19 cellular contexts compared by ENCODE assay signal in genomic region chr1:6495041-6495441, GRCh38. TPM values are rescaled to one million over a fixed set of nuclear protein-coding genes. Genes with fewer than 3 reads are reported as not detected.
DNase-seq lines count a peak whose midpoint lies in the region; ATAC-seq and TF ChIP-seq lines count a peak whose summit lies in the region.
"Had no signal": no experiment of that assay in that cellular context is flagged by ENCODE, and none has a peak within 500 bp of the region (broad histone marks: within the 10 kb centered on the region; RNA-seq: fewer than 3 reads in every experiment).

No MANE protein-coding gene starts in this region.

- no TSS peak for BruUV-seq in Caco-2 (replicated peaks; lab: Mats Ljungman, UMichigan)

- H3K4me1 ChIP-seq in CD4-positive, CD25-positive, alpha-beta regulatory T cell (ENCODE audit: control insufficient read depth, insufficient read depth, low read length, poor library complexity, severe bottlenecking) = peaks cover 41% of the 10 kb centered on the region
- H3K4me1 ChIP-seq in Caco-2 (peaks cover 12% of the 10 kb centered on the region), gastrocnemius medialis (peaks cover 5 to 20% of the 10 kb centered on the region in 2 donors)
- H3K4me1 ChIP-seq: pancreas had no signal

- no peak for TF ChIP-seq POLR2A in gastrocnemius medialis (IDR thresholded peaks at IDR 0.05)

- POLR2A ChIA-PET in Caco-2 (lab: Charles Lee) = no interaction called here

- H3K4me3 Mint-ChIP-seq in CD4-positive, CD25-positive, alpha-beta regulatory T cell = peak overlapping the region in 1 of 4 donors; percentile 73
- no peak overlapping the region for H3K4me3 Mint-ChIP-seq in Caco-2 (ENCODE audit: unreplicated experiment)
- H3K4me3 Mint-ChIP-seq: activated naive CD8-positive, alpha-beta T cell treated with anti-CD3 and anti-CD28 coated beads, Interleukin-2, amount 50 U/mL, for 24 hours had no signal

- no peaks in the 10 kb centered on the region for H3K36me3 Mint-ChIP-seq in CD4-positive, CD25-positive, alpha-beta regulatory T cell
- H3K36me3 Mint-ChIP-seq in Caco-2 (ENCODE audit: insufficient read depth, unreplicated experiment) = no peaks in the 10 kb centered on the region

- intact Hi-C loops in dorsolateral prefrontal cortex (cut with DNase I) = no loop called here
- intact Hi-C loops in Caco-2 (cut with micrococcal nuclease; ENCODE audit: unreplicated experiment) = loop anchor here (10.0 kb wide), 1 partner anchor 110 kb away; the partner anchor contains the start of gene KLHL21
- intact Hi-C loops in gastrocnemius medialis (cut with DNase I; ENCODE audit: low total_unique reads) = no loop called here

- TF ChIP-seq CTCF in dorsolateral prefrontal cortex (IDR thresholded peaks at IDR 0.05 in 54 of 56, conservative IDR thresholded peaks at IDR 0.05 in 2 of 56; ENCODE audit: low read depth in 1 of 56, partially characterized antibody in 56 of 56) (no peak), Caco-2 (IDR thresholded peaks at IDR 0.05; ENCODE audit: insufficient read depth in 1 of 2, low read depth in 1 of 2, low read length in 1 of 2, severe bottlenecking in 1 of 2, unreplicated experiment in 1 of 2) (no peak), gastrocnemius medialis (IDR thresholded peaks at IDR 0.05 in 4 of 5, conservative IDR thresholded peaks at IDR 0.05 in 1 of 5) (no peak)

- H3K4me3 ChIP-seq in CD4-positive, CD25-positive, alpha-beta regulatory T cell (ENCODE audit: low read depth, low read length) = no peak overlapping the region
- H3K4me3 ChIP-seq in dorsolateral prefrontal cortex = peak overlapping the region in 31 of 59 donors; percentile 10 to 73 (median 64)
- H3K4me3 ChIP-seq in Caco-2 (ENCODE audit: low read depth, low read length) = no peak overlapping the region
- no peak overlapping the region for H3K4me3 ChIP-seq in gastrocnemius medialis
- H3K4me3 ChIP-seq: pancreas, SJCRH30, stomach had no signal

- in situ Hi-C loops in gastrocnemius medialis (cut with MboI; ENCODE audit: low sequenced_read_pairs in 4 of 4) = loop anchor here in 1 of 4 donors (25.0 kb wide), 1 partner anchor 142 kb away; no protein-coding TSS in a partner anchor

- H3K27ac ChIP-seq in CD4-positive, CD25-positive, alpha-beta regulatory T cell (ENCODE audit: insufficient read depth, low read length, poor library complexity, severe bottlenecking) = peak overlapping the region; percentile 5
- H3K27ac ChIP-seq in dorsolateral prefrontal cortex (peak overlapping the region in 43 of 59 donors; percentile 16 to 93 (median 71)), gastrocnemius medialis (no peak overlapping the region)
- H3K27ac ChIP-seq: pancreas, SJCRH30, stomach had no signal

- H3K27ac Mint-ChIP-seq in CD4-positive, CD25-positive, alpha-beta regulatory T cell = peak overlapping the region in 1 of 3 donors; percentile 76
- H3K27ac Mint-ChIP-seq in Caco-2 (ENCODE audit: unreplicated experiment) = no peak overlapping the region
- H3K27ac Mint-ChIP-seq: activated naive CD8-positive, alpha-beta T cell treated with anti-CD3 and anti-CD28 coated beads, Interleukin-2, amount 50 U/mL, for 24 hours; activated T-helper 1 cell treated with anti-CD3 and anti-CD28 coated beads, Interleukin-12 subunit alpha, Interleukin-12 subunit beta, Interleukin-2, Interleukin-4 antibody, amounts not matched to agents 30 ng/mL and 10 ng/mL and 1 ng/mL, durations not matched to agents 14 hours and 24 hours and 36 hours; CD14-positive monocyte had no signal

- H3K27me3 ChIP-seq in CD4-positive, CD25-positive, alpha-beta regulatory T cell (ENCODE audit: control insufficient read depth, insufficient read depth, low read length) = no peaks in the 10 kb centered on the region
- H3K27me3 ChIP-seq in dorsolateral prefrontal cortex = peaks cover 0 to 28% (median 0%) of the 10 kb centered on the region in 45 donors
- H3K27me3 ChIP-seq in Caco-2 (replicated peaks; ENCODE audit: control insufficient read depth, insufficient read depth, low read length) = no peaks in the 10 kb centered on the region
- peaks cover 3 to 23% (median 9%) of the 10 kb centered on the region in 3 donors for H3K27me3 ChIP-seq in gastrocnemius medialis
- H3K27me3 ChIP-seq: pancreas had no signal

- no peak for ATAC-seq in CD4-positive, CD25-positive, alpha-beta regulatory T cell (ENCODE audit: low read depth in 2 of 2)
- ATAC-seq in gastrocnemius medialis = no peak
- ATAC-seq: activated naive CD8-positive, alpha-beta T cell treated with anti-CD3 and anti-CD28 coated beads, Interleukin-2, amount 50 U/mL, for 24 hours; esophagus mucosa; pancreas had no signal

- CTCF ChIA-PET in Caco-2 (lab: Charles Lee) = no interaction called here

- H3K27me3 Mint-ChIP-seq in CD4-positive, CD25-positive, alpha-beta regulatory T cell = peaks cover 13% of the 10 kb centered on the region
- H3K27me3 Mint-ChIP-seq in Caco-2 (ENCODE audit: insufficient read depth, unreplicated experiment) = no peaks in the 10 kb centered on the region
- H3K27me3 Mint-ChIP-seq: activated naive CD8-positive, alpha-beta T cell treated with anti-CD3 and anti-CD28 coated beads, Interleukin-2, amount 50 U/mL, for 24 hours had no signal

- H3K4me1 Mint-ChIP-seq in CD4-positive, CD25-positive, alpha-beta regulatory T cell = peaks cover 0 to 49% (median 21%) of the 10 kb centered on the region in 4 donors
- H3K4me1 Mint-ChIP-seq in Caco-2 (ENCODE audit: low read depth, unreplicated experiment) = peaks cover 9% of the 10 kb centered on the region

- H3K9me3 ChIP-seq in CD4-positive, CD25-positive, alpha-beta regulatory T cell (ENCODE audit: control insufficient read depth in 2 of 2, low read length in 2 of 2) = no peaks in the 10 kb centered on the region
- no peaks in the 10 kb centered on the region for H3K9me3 ChIP-seq in Caco-2
- H3K9me3 ChIP-seq in gastrocnemius medialis = no peaks in the 10 kb centered on the region
- H3K9me3 ChIP-seq: pancreas, SJCRH30, stomach had no signal

- DNase-seq in Ammon's horn (ENCODE audit: low spot score) (peak; percentile 64), NCI-H2171 (lab: John Stamatoyannopoulos, UW) (peak; percentile 75), dorsolateral prefrontal cortex (peak in 5 of 10 donors; percentile 50 to 80 (median 70)), Caco-2 (no peak), 8988T (no peak), gastrocnemius medialis (no peak)
- no peak for DNase-seq in CD4-positive, CD25-positive, alpha-beta regulatory T cell
- DNase-seq: activated naive CD8-positive, alpha-beta T cell treated with anti-CD3 and anti-CD28 coated beads, Interleukin-2, amount 50 U/mL, for 24 hours; GF-D8; glutamatergic neuron; KG1; NCI-H2029; SJCRH30; stimulated activated CD4-positive, alpha-beta T cell treated with anti-CD3 and anti-CD28 coated beads, Interleukin-12 subunit alpha, Interleukin-12 subunit beta, amount 100 ng/mL, for 4 hours; stomach had no signal

- no peaks in the 10 kb centered on the region for H3K9me3 Mint-ChIP-seq in CD4-positive, CD25-positive, alpha-beta regulatory T cell
- H3K9me3 Mint-ChIP-seq in Caco-2 (ENCODE audit: unreplicated experiment) = no peaks in the 10 kb centered on the region
- H3K9me3 Mint-ChIP-seq: activated naive CD8-positive, alpha-beta T cell treated with anti-CD3 and anti-CD28 coated beads, Interleukin-2, amount 50 U/mL, for 24 hours; activated T-helper 1 cell treated with anti-CD3 and anti-CD28 coated beads, Interleukin-12 subunit alpha, Interleukin-12 subunit beta, Interleukin-2, Interleukin-4 antibody, amounts not matched to agents 30 ng/mL and 10 ng/mL and 1 ng/mL, durations not matched to agents 14 hours and 24 hours and 36 hours had no signal

- no peaks in the 10 kb centered on the region for H3K36me3 ChIP-seq in CD4-positive, CD25-positive, alpha-beta regulatory T cell (ENCODE audit: control insufficient read depth, insufficient read depth, low read length)
- H3K36me3 ChIP-seq in Caco-2 (ENCODE audit: control insufficient read depth, insufficient read depth, low read length) (no peaks in the 10 kb centered on the region), gastrocnemius medialis (no peaks in the 10 kb centered on the region)
- H3K36me3 ChIP-seq: pancreas, SJCRH30, stomach had no signal

RNA-seq across cellular contexts. Expression of gene PLEKHG5, which starts 3.6 kb away (rescaled TPM):
- total RNA-seq in CD4-positive, CD25-positive, alpha-beta regulatory T cell = 5.0 TPM
- polyA plus RNA-seq in CD4-positive, CD25-positive, alpha-beta regulatory T cell = 1 to 10 TPM in 1 of 4 donors, under 1 TPM in 2, not detected in 1; 0.65 to 1.0 (median 0.68) TPM
- total RNA-seq in dorsolateral prefrontal cortex (100 to 1,000 TPM in 1 of 120 experiments, 10 to 100 TPM in 119; 15.9 to 101 (median 58.6) TPM), Caco-2 (2022) (11.6 and 12.2 TPM in 2 replicates), gastrocnemius medialis (1 to 10 TPM; 1.2 to 2.3 (median 1.6) TPM)
- polyA plus RNA-seq: CD14-positive monocyte had no signal

RNA-seq across cellular contexts. Expression of gene TNFRSF25, which starts 29.1 kb away (rescaled TPM):
- total RNA-seq in CD4-positive, CD25-positive, alpha-beta regulatory T cell = 258 TPM
- 10 to 100 TPM; 23.3 to 32.8 (median 31.0) TPM for polyA plus RNA-seq in CD4-positive, CD25-positive, alpha-beta regulatory T cell
- total RNA-seq in dorsolateral prefrontal cortex (100 to 1,000 TPM in 3 of 120 experiments, 10 to 100 TPM in 117; 15.2 to 106 (median 54.0) TPM), Caco-2 (2022) (15.0 and 16.3 TPM in 2 replicates), gastrocnemius medialis (1 to 10 TPM; 1.0 to 4.2 (median 2.7) TPM)

RNA-seq across cellular contexts. Expression of gene NOL9, which starts 59.3 kb away (rescaled TPM):
- 74.7 TPM for total RNA-seq in CD4-positive, CD25-positive, alpha-beta regulatory T cell
- 10 to 100 TPM; 11.0 to 23.0 (median 18.9) TPM for polyA plus RNA-seq in CD4-positive, CD25-positive, alpha-beta regulatory T cell
- total RNA-seq in dorsolateral prefrontal cortex (10 to 100 TPM; 24.8 to 48.9 (median 33.6) TPM), Caco-2 (2022) (33.6 and 37.3 TPM in 2 replicates), gastrocnemius medialis (10 to 100 TPM; 13.6 to 33.0 (median 21.9) TPM)

Comparison
In these comparisons a context has a peak if more than half of its experiments do, and no peak if none do; other contexts are left out.
1. DNase-seq: peak in Ammon's horn (single experiment) and NCI-H2171 (single experiment); none in CD4-positive, CD25-positive, alpha-beta regulatory T cell (0 of 3), Caco-2 (0 of 2), 8988T (single experiment) and gastrocnemius medialis (0 of 2).
2. H3K27ac ChIP-seq: peak in CD4-positive, CD25-positive, alpha-beta regulatory T cell (single experiment) and dorsolateral prefrontal cortex (43 of 59); none in gastrocnemius medialis (0 of 4).
3. H3K4me3 ChIP-seq: peak in dorsolateral prefrontal cortex (31 of 59); none in CD4-positive, CD25-positive, alpha-beta regulatory T cell (single experiment), Caco-2 (single experiment) and gastrocnemius medialis (0 of 4).